17 cellular contexts compared by ENCODE assay signal in the genomic region with DNA sequence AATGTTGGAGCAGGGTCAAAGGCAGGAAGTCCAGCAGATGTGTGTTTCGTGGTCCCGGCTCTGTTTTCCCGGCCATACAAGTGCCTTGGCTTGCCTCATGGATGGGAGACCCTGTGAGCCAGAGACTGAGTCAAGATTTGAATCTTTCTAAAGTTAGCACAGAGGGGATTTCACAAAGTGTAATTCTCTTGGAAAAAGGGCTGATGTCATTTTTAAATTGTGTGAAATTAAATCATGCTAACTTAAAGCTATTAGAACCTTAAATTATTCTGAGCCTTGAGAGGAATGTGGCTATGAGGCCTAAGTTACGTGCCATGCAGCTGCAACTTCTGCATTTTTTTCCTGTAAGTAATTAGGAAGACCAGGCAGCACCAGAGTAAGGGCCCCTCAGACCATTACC. TPM values are rescaled to one million over a fixed set of nuclear protein-coding genes. Genes with fewer than 3 reads are reported as not detected.
A peak's percentile ranks its signal among the peaks of the same experiment; 100 is the strongest.
DNase-seq lines count a peak whose midpoint lies in the region; ATAC-seq, FAIRE-seq and TF ChIP-seq lines count a peak whose summit lies in the region.
"Had no signal": no experiment of that assay in that cellular context is flagged by ENCODE, and none has a peak within 500 bp of the region (broad histone marks: within the 10 kb centered on the region; RNA-seq: fewer than 3 reads in every experiment).

No MANE protein-coding gene starts in this region.

- no peak overlapping the region for H3K18ac ChIP-seq in H1 (ENCODE audit: extremely low read depth, low read length)

- H4K8ac ChIP-seq in H1 (ENCODE audit: extremely low read depth, insufficient read depth, low read length): no peak overlapping the region

- no peaks in the 10 kb centered on the region for H3K79me2 ChIP-seq in PC-9 (ENCODE audit: low read depth)
- no peaks in the 10 kb centered on the region for H3K79me2 ChIP-seq in H1 (ENCODE audit: control insufficient read depth in 1 of 2, insufficient read depth in 2 of 2, low read length in 2 of 2)

- H3K27me3 ChIP-seq in BJ (ENCODE audit: control insufficient read depth, insufficient read depth, low read length): no peaks in the 10 kb centered on the region
- H3K27me3 ChIP-seq in PC-9 (ENCODE audit: insufficient read depth, low read depth): no peaks in the 10 kb centered on the region
- H3K27me3 ChIP-seq in H1 (replicated peaks in 1 of 4; ENCODE audit: control insufficient read depth in 3 of 4, extremely low read depth in 1 of 4, insufficient read depth in 3 of 4, low read length in 3 of 4): no peaks in the 10 kb centered on the region

- H3K27ac ChIP-seq in PC-9 (no peak overlapping the region), H1 (ENCODE audit: low read depth, low read length) (no peak overlapping the region)
- H3K27ac ChIP-seq: RWPE1 had no signal

- no peak overlapping the region for H3K27ac Mint-ChIP-seq in effector memory CD8-positive, alpha-beta T cell
- H3K27ac Mint-ChIP-seq: activated CD4-positive, alpha-beta T cell treated with anti-CD3 and anti-CD28 coated beads, Interleukin-2, amount 10 ng/mL, durations not matched to agents 24 days and 14 days; activated T-helper 1 cell treated with anti-CD3 and anti-CD28 coated beads, Interleukin-12 subunit alpha, Interleukin-12 subunit beta, Interleukin-2, Interleukin-4 antibody, amounts not matched to agents 30 ng/mL and 10 ng/mL and 1 ng/mL, durations not matched to agents 14 hours and 24 hours and 36 hours; B cell had no signal

- CTCF ChIA-PET in BJ (lab: Yijun Ruan, JAX): interaction anchor here (1.6 kb wide), 1 partner anchor 9 kb away, joined by 3 read pairs; no protein-coding TSS in a partner anchor
- CTCF ChIA-PET in PC-9 (lab: Charles Lee): no interaction called here
- CTCF ChIA-PET in H1 (lab: Charles Lee; ENCODE audit: partially characterized antibody): interaction anchor here (1.0 kb wide), 1 partner anchor 77 kb away, joined by 3 read pairs; no protein-coding TSS in a partner anchor

- H4K91ac ChIP-seq in H1 (replicated peaks; ENCODE audit: insufficient read length, low read length): no peak overlapping the region

- H3K79me1 ChIP-seq in H1 (ENCODE audit: low read depth, low read length): no peaks in the 10 kb centered on the region

- no peaks in the 10 kb centered on the region for H3K4me1 Mint-ChIP-seq in effector memory CD8-positive, alpha-beta T cell (ENCODE audit: low read depth in 2 of 2)

- no peak for FAIRE-seq in H1 (lab: Jason Lieb, UNC)

- POLR2A ChIA-PET in BJ (lab: Charles Lee) (interaction anchor here (0.6 to 0.9 kb wide), 2 partner anchors 34 to 771 kb away, joined by 3 to 5 read pairs; no protein-coding TSS in a partner anchor), PC-9 (lab: Charles Lee; ENCODE audit: unreplicated experiment) (no interaction called here), H1 (lab: Charles Lee; ENCODE audit: partially characterized antibody) (no interaction called here)

- H2AFZ ChIP-seq in PC-9: 0 out of 2 replicates have a peak overlapping the region, but pooled peaks have one; percentile 53
- 0 out of 2 replicates have a peak overlapping the region, but pooled peaks have one; percentile 12 for H2AFZ ChIP-seq in H1 (ENCODE audit: low read length)

- no peaks in the 10 kb centered on the region for H3K9me3 Mint-ChIP-seq in effector memory CD8-positive, alpha-beta T cell
- H3K9me3 Mint-ChIP-seq: activated T-helper 1 cell treated with anti-CD3 and anti-CD28 coated beads, Interleukin-12 subunit alpha, Interleukin-12 subunit beta, Interleukin-2, Interleukin-4 antibody, amounts not matched to agents 30 ng/mL and 10 ng/mL and 1 ng/mL, durations not matched to agents 14 hours and 24 hours and 36 hours had no signal

- H3K36me3 Mint-ChIP-seq in effector memory CD8-positive, alpha-beta T cell (ENCODE audit: insufficient read depth): no peaks in the 10 kb centered on the region

- 93% methylated on average over 4 of the region's 4 CpGs; no CpG with 5 or more reads in 1 of the 2 experiments for WGBS in H1 (ENCODE audit: extremely low coverage in 1 of 2, insufficient coverage in 1 of 2, insufficient read length in 1 of 2, insufficient replicate concordance in 2 of 2, low coverage in 1 of 2, low lambda C conversion rate in 2 of 2, missing lambda C conversion rate in 1 of 2), 2 experiments

- TF ChIP-seq CTCF in BJ (IDR thresholded peaks at IDR 0.05; ENCODE audit: insufficient read depth, low read depth, low read length) (no peak), PC-9 (conservative IDR thresholded peaks at IDR 0.05) (no peak), H1 (IDR thresholded peaks at IDR 0.05; ENCODE audit: control extremely low read depth in 1 of 3, insufficient read depth in 1 of 3, low read depth in 1 of 3, low read length in 3 of 3) (no peak)

- no peak overlapping the region for H3K4me2 ChIP-seq in PC-9
- no peak overlapping the region for H3K4me2 ChIP-seq in H1 (ENCODE audit: insufficient read depth in 1 of 2, low read depth in 2 of 2, low read length in 2 of 2)

- BruUV-seq in PC-9 (replicated peaks; lab: Mats Ljungman, UMichigan): no TSS peak

- H4K20me1 ChIP-seq in PC-9 (ENCODE audit: insufficient read depth) (no peaks in the 10 kb centered on the region), H1 (replicated peaks in 1 of 2; ENCODE audit: control insufficient read depth in 1 of 2, insufficient read depth in 2 of 2, low read length in 2 of 2) (no peaks in the 10 kb centered on the region)

- H2BK20ac ChIP-seq in H1 (ENCODE audit: low read length): no peak overlapping the region

- TF ChIP-seq RAD21 in H1 (IDR thresholded peaks at IDR 0.05 in 1 of 2, conservative IDR thresholded peaks at IDR 0.05 in 1 of 2; ENCODE audit: low read depth in 2 of 2, low read length in 2 of 2): no peak

- H2BK12ac ChIP-seq in H1 (ENCODE audit: low read depth, low read length): no peak overlapping the region

- H3K36me3 ChIP-seq in BJ (ENCODE audit: control insufficient read depth, insufficient read depth, low read length): no peaks in the 10 kb centered on the region
- no peaks in the 10 kb centered on the region for H3K36me3 ChIP-seq in PC-9 (ENCODE audit: low read depth)
- H3K36me3 ChIP-seq in H1 (ENCODE audit: control insufficient read depth in 2 of 4, insufficient read depth in 4 of 4, low read length in 3 of 4): no peaks in the 10 kb centered on the region

- H2AK5ac ChIP-seq in H1 (ENCODE audit: low read depth, low read length): no peak overlapping the region

- no peak overlapping the region for H2BK15ac ChIP-seq in H1 (ENCODE audit: low read length)

- no peak overlapping the region for H3K4me3 Mint-ChIP-seq in effector memory CD8-positive, alpha-beta T cell
- H3K4me3 Mint-ChIP-seq: activated CD4-positive, alpha-beta T cell treated with anti-CD3 and anti-CD28 coated beads, Interleukin-2, amount 10 ng/mL, durations not matched to agents 24 days and 14 days; activated T-helper 1 cell treated with anti-CD3 and anti-CD28 coated beads, Interleukin-12 subunit alpha, Interleukin-12 subunit beta, Interleukin-2, Interleukin-4 antibody, amounts not matched to agents 30 ng/mL and 10 ng/mL and 1 ng/mL, durations not matched to agents 14 hours and 24 hours and 36 hours; B cell had no signal

- H3K27me3 Mint-ChIP-seq in effector memory CD8-positive, alpha-beta T cell: peaks cover 11 to 19% of the 10 kb centered on the region in 2 donors
- H3K27me3 Mint-ChIP-seq: B cell had no signal

- H2BK5ac ChIP-seq in H1 (ENCODE audit: low read depth, low read length): no peak overlapping the region

- H4K5ac ChIP-seq in H1 (ENCODE audit: insufficient read length, low read depth, low read length): no peak overlapping the region

- no peak overlapping the region for H3K14ac ChIP-seq in H1 (ENCODE audit: insufficient read length)

- no peaks in the 10 kb centered on the region for H3F3A ChIP-seq in PC-9 (ENCODE audit: insufficient read depth, low read depth)

- DNase-seq in BJ (ENCODE audit: low read depth) (peak; percentile 54), PC-9 (no peak), H1 (ENCODE audit: low read depth in 1 of 2, low spot score in 2 of 2) (no peak), myocyte (ENCODE audit: low read depth) (peak; percentile 22), NCI-H1105 (lab: John Stamatoyannopoulos, UW) (no peak), Ammon's horn (ENCODE audit: low spot score) (no peak), DMS153 treated with DMSO at 0.1 percent for 48 hours (lab: John Stamatoyannopoulos, UW; ENCODE audit: unreplicated experiment) (no peak)
- DNase-seq in effector memory CD8-positive, alpha-beta T cell: no peak
- DNase-seq: activated CD4-positive, alpha-beta T cell treated with anti-CD3 and anti-CD28 coated beads, Interleukin-2, amount 10 ng/mL, durations not matched to agents 24 days and 14 days; cortex of kidney; H7; NCI-H2029 treated with DMSO at 0.1 percent for 48 hours; NCI-H748 treated with DMSO at 0.1 percent for 48 hours; stimulated activated CD4-positive, alpha-beta T cell treated with anti-CD3 and anti-CD28 coated beads, Interleukin-15, amount 100 ng/mL, for 24 hours had no signal

- H3K9me2 ChIP-seq in PC-9 (ENCODE audit: insufficient read depth): no peaks in the 10 kb centered on the region

- no peaks in the 10 kb centered on the region for H3K4me1 ChIP-seq in PC-9 (replicated peaks; ENCODE audit: insufficient read depth)
- H3K4me1 ChIP-seq in H1 (replicated peaks in 1 of 4; ENCODE audit: control insufficient read depth in 3 of 4, insufficient read depth in 4 of 4, low read length in 3 of 4): peaks cover 0 to 11% (median 3%) of the 10 kb centered on the region in 4 experiments; a peak in 5 of 7 replicates

- H2BK120ac ChIP-seq in H1 (replicated peaks; ENCODE audit: low read depth, low read length): no peak overlapping the region

- H3K4me3 ChIP-seq in BJ (ENCODE audit: low read depth, low read length) (no peak overlapping the region), PC-9 (no peak overlapping the region), H1 (ENCODE audit: extremely low read depth in 1 of 4, insufficient read depth in 2 of 4, low read depth in 3 of 4, low read length in 4 of 4) (no peak overlapping the region)

- no peak overlapping the region for H3K56ac ChIP-seq in H1 (replicated peaks; ENCODE audit: insufficient read length, low read depth, low read length)

- H3K9ac ChIP-seq in H1 (replicated peaks in 1 of 4; ENCODE audit: extremely low read depth in 1 of 4, low read depth in 3 of 4, low read length in 3 of 4): no peak overlapping the region

- no peak overlapping the region for H3K23ac ChIP-seq in H1 (ENCODE audit: insufficient read length)

- TF ChIP-seq EP300 in H1 (IDR thresholded peaks at IDR 0.05; ENCODE audit: borderline replicate concordance in 1 of 2, low read depth in 2 of 2, low read length in 2 of 2): no peak

- no peak for ATAC-seq in effector memory CD8-positive, alpha-beta T cell (replicated peaks)

- intact Hi-C loops in PC-9 (cut with micrococcal nuclease; ENCODE audit: unreplicated experiment): no loop called here

- no peak overlapping the region for H3K4ac ChIP-seq in H1 (replicated peaks; ENCODE audit: insufficient read length, low read depth, low read length)

- H3K9me3 ChIP-seq in PC-9 (ENCODE audit: insufficient read depth, low read depth) (no peaks in the 10 kb centered on the region), H1 (ENCODE audit: insufficient read depth in 2 of 2, low read depth in 1 of 2, low read length in 1 of 2) (no peaks in the 10 kb centered on the region)

- H3K23me2 ChIP-seq in H1 (ENCODE audit: low read depth, low read length): no peaks in the 10 kb centered on the region

- TF ChIP-seq POLR2A in H1 (IDR thresholded peaks at IDR 0.05; ENCODE audit: control extremely low read depth in 1 of 2, low read depth in 2 of 2, low read length in 2 of 2): no peak

RNA-seq across cellular contexts. Expression of gene RALBP1, which starts 38.3 kb away (rescaled TPM):
- polyA plus RNA-seq in BJ (2011; rRNA removed) (45.1 and 45.2 TPM in 2 replicates), H1 (2011; rRNA removed) (40.3 and 42.8 TPM in 2 replicates)
- polyA minus RNA-seq in BJ (2011; rRNA and poly(A)+ RNA removed): 21.1 and 26.3 TPM in 2 replicates
- total RNA-seq in PC-9 (2021) (91.3 and 95.0 TPM in 2 replicates), myocyte (73.8 and 83.5 TPM in 2 replicates)
- total RNA-seq in H1 (2021; fragmentation: NEBNext Ultra II Directional; extraction: Animal tissue kit (Norgen Biotek cat#: 25700)): 64.7 and 67.8 TPM in 2 replicates
- polyA plus RNA-seq in H1 (2011; cell fraction: cytosol; rRNA removed): 46.5 TPM
- polyA plus RNA-seq in H1 (2011; cell fraction: nucleus; rRNA removed): 43.6 TPM
- 34.3 to 48.0 TPM (median 38.9 TPM) in 4 replicates for polyA plus RNA-seq in H1 (2012, experiment 1 of 2)
- polyA plus RNA-seq in H1 (2012, experiment 2 of 2): 8.3 TPM
- polyA plus RNA-seq in H1 (2013, experiment 1 of 2): 90.1 TPM
- 95.5 TPM for polyA plus RNA-seq in H1 (2013, experiment 2 of 2)
- 24.6 and 32.4 TPM in 2 replicates for polyA minus RNA-seq in H1 (2011; rRNA and poly(A)+ RNA removed)
- polyA minus RNA-seq in H1 (2011; cell fraction: cytosol; rRNA and poly(A)+ RNA removed): 27.4 TPM
- polyA minus RNA-seq in H1 (2011; cell fraction: nucleus; rRNA and poly(A)+ RNA removed): 31.5 TPM
- polyA plus RNA-seq in myocyte (2012): 39.3 TPM

Comparison
In these comparisons a context has a peak if more than half of its experiments do, and no peak if none do; other contexts are left out.
1. DNase-seq: peak in BJ (single experiment) and myocyte (single experiment); none in PC-9 (0 of 2), H1 (0 of 2), effector memory CD8-positive, alpha-beta T cell (0 of 3), NCI-H1105 (single experiment), Ammon's horn (single experiment) and DMS153 treated with DMSO at 0.1 percent for 48 hours (single experiment).